Comparison of ENCODE assay signal across 10 cellular contexts in genomic region chr12:24596768-24597388, GRCh38.
A peak's percentile ranks its signal among the peaks of the same experiment; 100 is the strongest.
DNase-seq lines count a peak whose midpoint lies in the region; ATAC-seq, FAIRE-seq and TF ChIP-seq lines count a peak whose summit lies in the region.
"Had no signal": no experiment of that assay in that cellular context is flagged by ENCODE, and none has a peak within 500 bp of the region (broad histone marks: within the 10 kb centered on the region; RNA-seq: fewer than 3 reads in every experiment).

No MANE protein-coding gene starts in this region.

- no peak for TF ChIP-seq POLR2A in A549 (IDR thresholded peaks at IDR 0.05; ENCODE audit: low read length)

- intact Hi-C loops in colonic mucosa (cut with DNase I): no loop called here

- 21% methylated on average over 2 of the region's 2 CpGs for WGBS in A549 (ENCODE audit: missing lambda C conversion rate)

- H3K9me3 ChIP-seq in A549 (no peaks in the 10 kb centered on the region), colonic mucosa (no peaks in the 10 kb centered on the region)

- H3K27me3 Mint-ChIP-seq in nephron (ENCODE audit: low read depth): no peaks in the 10 kb centered on the region

- CTCF ChIA-PET in A549 (lab: Yijun Ruan, JAX): no interaction called here

- H3K36me3 ChIP-seq in colonic mucosa: no peaks in the 10 kb centered on the region

- DNase-seq in A549 (ENCODE audit: low read depth in 1 of 2, low spot score in 1 of 2) (peak; percentile 15 to 39), H4 (ENCODE audit: low spot score) (peak; percentile 39), NCI-H510A treated with DMSO at 0.1 percent for 48 hours (lab: John Stamatoyannopoulos, UW) (peak; percentile 69), colonic mucosa (no peak), COR-L47 (lab: John Stamatoyannopoulos, UW) (no peak)
- DNase-seq: activated naive CD8-positive, alpha-beta T cell treated with anti-CD3 and anti-CD28 coated beads, Interleukin-2, amount 10 ng/mL, durations not matched to agents 7 days and 5 days had no signal

- peak; percentile 28 for FAIRE-seq in A549 (lab: Jason Lieb, UNC)
- FAIRE-seq: GM18507 had no signal

- no peak overlapping the region for H3K9ac ChIP-seq in colonic mucosa (ENCODE audit: low read depth in 2 of 2, low read length in 2 of 2)

- H3K4me2 ChIP-seq in A549: no peak overlapping the region

- H3K4me3 Mint-ChIP-seq in nephron: no peak overlapping the region
- H3K4me3 Mint-ChIP-seq: activated naive CD8-positive, alpha-beta T cell treated with anti-CD3 and anti-CD28 coated beads, Interleukin-2, amount 10 ng/mL, durations not matched to agents 7 days and 5 days had no signal

- ATAC-seq in A549 (peak in 1 of 2 experiments; percentile 52; a peak in 1 of 6 replicates), HG02884 (IDR thresholded peaks at IDR 0.05; ENCODE audit: unreplicated experiment) (no peak), GM19467 (IDR thresholded peaks at IDR 0.05; ENCODE audit: unreplicated experiment) (no peak)

- TF ChIP-seq RAD21 in A549 (conservative IDR thresholded peaks at IDR 0.05 in 1 of 2, IDR thresholded peaks at IDR 0.05 in 1 of 2): peak; percentile 28 to 47; a peak in 3 of 5 replicates

- no peaks in the 10 kb centered on the region for H3K36me3 Mint-ChIP-seq in nephron (ENCODE audit: low read depth)
- H3K36me3 Mint-ChIP-seq: activated naive CD8-positive, alpha-beta T cell treated with anti-CD3 and anti-CD28 coated beads, Interleukin-2, amount 10 ng/mL, durations not matched to agents 7 days and 5 days had no signal

- TF ChIP-seq CTCF in A549 (IDR thresholded peaks at IDR 0.05): peak; percentile 44
- peak; percentile 34 for TF ChIP-seq CTCF in colonic mucosa (IDR thresholded peaks at IDR 0.05)
- peak; percentile 63 to 76 (median 70) for TF ChIP-seq CTCF in nephron (IDR thresholded peaks at IDR 0.05; ENCODE audit: unreplicated experiment in 3 of 3)

- no peaks in the 10 kb centered on the region for H3K4me1 Mint-ChIP-seq in nephron
- H3K4me1 Mint-ChIP-seq: activated naive CD8-positive, alpha-beta T cell treated with anti-CD3 and anti-CD28 coated beads, Interleukin-2, amount 10 ng/mL, durations not matched to agents 7 days and 5 days had no signal

- no peak overlapping the region for H3K27ac ChIP-seq in A549
- no peak overlapping the region for H3K27ac ChIP-seq in colonic mucosa

- H3K4me3 ChIP-seq in A549: no peak overlapping the region
- no peak overlapping the region for H3K4me3 ChIP-seq in colonic mucosa

- no peak for TF ChIP-seq EP300 in A549 (IDR thresholded peaks at IDR 0.05)

- no peaks in the 10 kb centered on the region for H3K27me3 ChIP-seq in colonic mucosa

- H3K9me3 Mint-ChIP-seq in nephron: no peaks in the 10 kb centered on the region
- H3K9me3 Mint-ChIP-seq: activated naive CD8-positive, alpha-beta T cell treated with anti-CD3 and anti-CD28 coated beads, Interleukin-2, amount 10 ng/mL, durations not matched to agents 7 days and 5 days had no signal

- no peaks in the 10 kb centered on the region for H3K4me1 ChIP-seq in A549
- no peaks in the 10 kb centered on the region for H3K4me1 ChIP-seq in colonic mucosa

- POLR2A ChIA-PET in A549 (lab: Yijun Ruan, JAX): no interaction called here

- no peak overlapping the region for H3K27ac Mint-ChIP-seq in nephron
- H3K27ac Mint-ChIP-seq: activated naive CD8-positive, alpha-beta T cell treated with anti-CD3 and anti-CD28 coated beads, Interleukin-2, amount 10 ng/mL, durations not matched to agents 7 days and 5 days had no signal

TF ChIP-seq in A549, 52 proteins besides CTCF, POLR2A, EP300 and RAD21:
- TF ChIP-seq FOSL2 (IDR thresholded peaks at IDR 0.05) (no peak), FOSL2 (CRISPR knock-in tag; IDR thresholded peaks at IDR 0.05) (no peak), SMC3 (IDR thresholded peaks at IDR 0.05) (peak; percentile 30; the same call in 1 of the 3 replicates)
TF ChIP-seq in A549: peak in this region for 1.

Comparison
In these comparisons a context has a peak if more than half of its experiments do, and no peak if none do; other contexts are left out.
1. DNase-seq: peak in A549 (2 of 2), H4 (single experiment) and NCI-H510A treated with DMSO at 0.1 percent for 48 hours (single experiment); none in colonic mucosa (single experiment) and COR-L47 (single experiment).
2. Peak in every context shown above with its lines, with median percentiles within 50 percentile points of each other: CTCF ChIP-seq.